ENCODE assay signal across 9 cellular contexts in genomic region chr22:19173047-19174035, GRCh38. TPM values are rescaled to one million over a fixed set of nuclear protein-coding genes. Genes with fewer than 3 reads are reported as not detected.
DNase-seq lines count a peak whose midpoint lies in the region; TF ChIP-seq lines count a peak whose summit lies in the region.
"Had no signal": no experiment of that assay in that cellular context is flagged by ENCODE, and none has a peak within 500 bp of the region (broad histone marks: within the 10 kb centered on the region; RNA-seq: fewer than 3 reads in every experiment).

No MANE protein-coding gene starts in this region.

- POLR2A ChIA-PET in CD4-positive, alpha-beta memory T cell (lab: Charles Lee; ENCODE audit: partially characterized antibody): interaction anchor here (1.0 to 1.6 kb wide), 4 partner anchors 10 to 306 kb away, joined by 3 to 6 read pairs (median 4); partner anchors contain the start of genes CDC45, CLTCL1, DGCR2 and UFD1

- H3K36me3 Mint-ChIP-seq in CD4-positive, alpha-beta memory T cell: peaks cover 0 to 11% of the 10 kb centered on the region in 2 donors
- no peaks in the 10 kb centered on the region for H3K36me3 Mint-ChIP-seq in nephron (ENCODE audit: low read depth)

- H3K36me3 ChIP-seq in CD4-positive, alpha-beta memory T cell (ENCODE audit: insufficient read depth, low read length): no peaks in the 10 kb centered on the region

- no peak for DNase-seq in CD4-positive, alpha-beta memory T cell
- DNase-seq in Jurkat, Clone E6-1 (ENCODE audit: low read depth, low spot score): no peak
- DNase-seq in cardiac fibroblast (ENCODE audit: low read depth in 2 of 2) (peak in 1 of 2 donors; percentile 14), NCI-H1436 treated with DMSO at 0.1 percent for 48 hours (lab: John Stamatoyannopoulos, UW) (no peak), RPMI8226 (no peak), 8988T (no peak)
- no peak for DNase-seq in central memory CD4-positive, alpha-beta T cell

- no peaks in the 10 kb centered on the region for H3K9me3 ChIP-seq in CD4-positive, alpha-beta memory T cell (ENCODE audit: control insufficient read depth in 1 of 2, low read length in 2 of 2)

- H3K4me3 ChIP-seq in CD4-positive, alpha-beta memory T cell (ENCODE audit: low read length in 2 of 2): peak overlapping the region in 1 of 2 donors; percentile 77
- H3K4me3 ChIP-seq in Jurkat, Clone E6-1 (ENCODE audit: low read length): peak overlapping the region; percentile 96
- peak overlapping the region; percentile 91 to 95 for H3K4me3 ChIP-seq in cardiac fibroblast (replicated peaks in 1 of 2; ENCODE audit: low read depth in 2 of 2, low read length in 2 of 2)

- intact Hi-C loops in CD4-positive, alpha-beta memory T cell (cut with micrococcal nuclease): no loop called here

- H3K4me3 Mint-ChIP-seq in CD4-positive, alpha-beta memory T cell: peak overlapping the region; percentile 38 to 97 (median 92)
- peak overlapping the region; percentile 89 to 93 (median 92) for H3K4me3 Mint-ChIP-seq in nephron

- CTCF ChIA-PET in CD4-positive, alpha-beta memory T cell (lab: Charles Lee; ENCODE audit: partially characterized antibody): interaction anchor here (1.5 kb wide), 1 partner anchor 29 kb away, joined by 4 read pairs; the partner anchor contains the start of gene ESS2

- H3K27ac Mint-ChIP-seq in CD4-positive, alpha-beta memory T cell: peak overlapping the region in 6 of 7 donors; percentile 86 to 95 (median 93)
- peak overlapping the region in 1 of 3 experiments; percentile 82 for H3K27ac Mint-ChIP-seq in nephron

- H3K27me3 Mint-ChIP-seq in CD4-positive, alpha-beta memory T cell: peaks cover 12% of the 10 kb centered on the region in 2 donors
- H3K27me3 Mint-ChIP-seq in nephron (ENCODE audit: low read depth): peaks cover 33% of the 10 kb centered on the region

- peaks cover 22% of the 10 kb centered on the region for H3K27me3 ChIP-seq in CD4-positive, alpha-beta memory T cell (ENCODE audit: insufficient read depth, low read length)

- peaks cover 20 to 49% (median 35%) of the 10 kb centered on the region in 4 donors for H3K4me1 Mint-ChIP-seq in CD4-positive, alpha-beta memory T cell
- H3K4me1 Mint-ChIP-seq in nephron: peaks cover 28% of the 10 kb centered on the region

- TF ChIP-seq CTCF in cardiac fibroblast (IDR thresholded peaks at IDR 0.05; ENCODE audit: low read depth, low read length): no peak
- no peak for TF ChIP-seq CTCF in nephron (IDR thresholded peaks at IDR 0.05; ENCODE audit: unreplicated experiment in 3 of 3)

- no peaks in the 10 kb centered on the region for H3K9me3 Mint-ChIP-seq in CD4-positive, alpha-beta memory T cell
- H3K9me3 Mint-ChIP-seq in nephron: no peaks in the 10 kb centered on the region

- H3K4me1 ChIP-seq in CD4-positive, alpha-beta memory T cell (ENCODE audit: insufficient read depth, low read length): peaks cover 40% of the 10 kb centered on the region

- H3K27ac ChIP-seq in CD4-positive, alpha-beta memory T cell (ENCODE audit: low read depth, low read length): no peak overlapping the region

RNA-seq across cellular contexts. Expression of gene SLC25A1, which starts 5.2 kb away (rescaled TPM):
- 10 to 100 TPM; 39.0 to 40.7 TPM for total RNA-seq in CD4-positive, alpha-beta memory T cell
- polyA plus RNA-seq in CD4-positive, alpha-beta memory T cell: 10 to 100 TPM; 35.5 to 64.9 TPM
- 90.6 TPM for polyA plus RNA-seq in Jurkat, Clone E6-1 (2012; ENCODE audit: insufficient read depth, insufficient read length)

RNA-seq across cellular contexts. Expression of gene GSC2, which starts 23.2 kb away (rescaled TPM):
- total RNA-seq in CD4-positive, alpha-beta memory T cell: not detected
- not detected for polyA plus RNA-seq in CD4-positive, alpha-beta memory T cell
- polyA plus RNA-seq in Jurkat, Clone E6-1 (2012; ENCODE audit: insufficient read depth, insufficient read length): not detected
- total RNA-seq: right cardiac atrium had no signal
- polyA plus RNA-seq: right cardiac atrium had no signal

RNA-seq across cellular contexts. Expression of gene ESS2, which starts 28.9 kb away (rescaled TPM):
- total RNA-seq in CD4-positive, alpha-beta memory T cell: 10 to 100 TPM; 16.9 to 17.1 TPM
- polyA plus RNA-seq in CD4-positive, alpha-beta memory T cell: 10 to 100 TPM in 1 of 2 donors, 1 to 10 TPM in 1; 5.5 to 14.2 TPM
- polyA plus RNA-seq in Jurkat, Clone E6-1 (2012; ENCODE audit: insufficient read depth, insufficient read length): 23.4 TPM

RNA-seq across cellular contexts. Expression of gene TSSK2, which starts 42.2 kb away (rescaled TPM):
- total RNA-seq in CD4-positive, alpha-beta memory T cell: not detected
- polyA plus RNA-seq in CD4-positive, alpha-beta memory T cell: not detected
- not detected for polyA plus RNA-seq in Jurkat, Clone E6-1 (2012; ENCODE audit: insufficient read depth, insufficient read length)
- total RNA-seq: right cardiac atrium had no signal

RNA-seq across cellular contexts. Expression of gene DGCR2, which starts 51.1 kb away (rescaled TPM):
- total RNA-seq in CD4-positive, alpha-beta memory T cell: 10 to 100 TPM; 61.3 to 66.7 TPM
- 10 to 100 TPM; 33.1 to 52.0 TPM for polyA plus RNA-seq in CD4-positive, alpha-beta memory T cell
- 22.2 TPM for polyA plus RNA-seq in Jurkat, Clone E6-1 (2012; ENCODE audit: insufficient read depth, insufficient read length)
